ENCODE assay signal across 30 cellular contexts in the genomic region with DNA sequence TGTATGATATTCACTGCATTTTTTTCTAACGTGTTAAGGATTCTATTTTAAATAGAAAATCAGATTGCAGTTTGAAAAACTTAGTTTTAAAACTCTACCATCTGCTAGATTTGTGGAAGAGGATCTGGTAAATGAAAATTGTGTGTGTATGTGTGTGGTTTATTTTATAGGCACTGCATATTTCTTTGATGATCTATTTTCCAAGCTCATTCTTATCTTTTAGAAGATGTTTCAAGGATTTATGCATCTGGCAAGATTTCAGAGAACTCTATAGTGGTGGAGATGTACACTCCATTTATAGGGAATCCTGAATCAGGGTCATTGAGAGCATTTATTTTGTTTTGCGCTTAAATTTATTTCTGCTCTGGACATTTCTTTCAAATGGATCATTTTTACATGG.
A peak's percentile ranks its signal among the peaks of the same experiment; 100 is the strongest.
DNase-seq lines count a peak whose midpoint lies in the region; ATAC-seq, FAIRE-seq and TF ChIP-seq lines count a peak whose summit lies in the region.
"Had no signal": no experiment of that assay in that cellular context is flagged by ENCODE, and none has a peak within 500 bp of the region (broad histone marks: within the 10 kb centered on the region; RNA-seq: fewer than 3 reads in every experiment).

No MANE protein-coding gene starts in this region.

- FAIRE-seq in G401.6 (lab: Jason Lieb, UNC) (peak; percentile 64), HTR-8/SVneo (lab: Jason Lieb, UNC) (no peak)

- dilution Hi-C loops in mammary epithelial cell (cut with HindIII; ENCODE audit: low sequenced_read_pairs) = no loop called here

- H3K9ac ChIP-seq in mammary epithelial cell (ENCODE audit: insufficient read depth, low read length) (no peak overlapping the region), neural progenitor cell (no peak overlapping the region)
- H3K9ac ChIP-seq: parathyroid adenoma had no signal

- H4K20me1 ChIP-seq in mammary epithelial cell (ENCODE audit: insufficient read depth, low read length) (peaks cover 28% of the 10 kb centered on the region), neural progenitor cell (ENCODE audit: low read depth) (no peaks in the 10 kb centered on the region)

- H2AFZ ChIP-seq in mammary epithelial cell (ENCODE audit: low read depth, low read length) = no peak overlapping the region
- no peak overlapping the region for H2AFZ ChIP-seq in neural progenitor cell (replicated peaks)
- H2AFZ ChIP-seq: parathyroid adenoma had no signal

- H3K4me1 ChIP-seq in mammary epithelial cell (ENCODE audit: insufficient read depth, low read length) = peaks cover 82% of the 10 kb centered on the region
- peaks cover 72% of the 10 kb centered on the region for H3K4me1 ChIP-seq in neural progenitor cell
- H3K4me1 ChIP-seq: parathyroid adenoma had no signal

- 100% methylated on average over 2 of the region's 2 CpGs for WGBS in mammary epithelial cell (ENCODE audit: low coverage, missing lambda C conversion rate)

- H3K27ac ChIP-seq in mammary epithelial cell (ENCODE audit: insufficient read depth, low read depth, low read length) (no peak overlapping the region), neural progenitor cell (peak overlapping the region; percentile 99)
- H3K27ac ChIP-seq: lower lobe of right lung, parathyroid adenoma, sigmoid colon had no signal

- H3K36me3 Mint-ChIP-seq in neural progenitor cell = peaks cover 7% of the 10 kb centered on the region
- H3K36me3 Mint-ChIP-seq: naive B cell had no signal

- peak overlapping the region; percentile 39 for H3K4me2 ChIP-seq in mammary epithelial cell (ENCODE audit: insufficient read depth, low read depth, low read length)
- no peak overlapping the region for H3K4me2 ChIP-seq in neural progenitor cell

- no peak overlapping the region for H3K4me3 ChIP-seq in mammary epithelial cell (replicated peaks in 1 of 3; ENCODE audit: insufficient read depth in 1 of 3, low read depth in 2 of 3, low read length in 3 of 3)
- H3K4me3 ChIP-seq in neural progenitor cell = no peak overlapping the region
- H3K4me3 ChIP-seq: lower lobe of right lung, sigmoid colon, SJCRH30, transverse colon had no signal

- peak; percentile 47 for DNase-seq in LoVo (ENCODE audit: low spot score)
- no peak for DNase-seq in mammary epithelial cell
- DNase-seq in neural progenitor cell (ENCODE audit: low spot score) = no peak
- no peak for DNase-seq in HTR-8/SVneo (ENCODE audit: insufficient read length, low spot score)
- DNase-seq: activated CD8-positive, alpha-beta memory T cell treated with anti-CD3 and anti-CD28 coated beads for 24 hours; activated naive CD4-positive, alpha-beta T cell treated with anti-CD3 and anti-CD28 coated beads, Interleukin-2, amount 50 U/mL, for 16 hours; activated T-cell treated with anti-CD3 and anti-CD28 coated beads, Interleukin-2, amount 50 U/mL, for 72 hours; AML-193; aorta; COR-L47; effector memory CD4-positive, alpha-beta T cell; H7; Kasumi-1; lower lobe of right lung; naive B cell; NCI-H1105 treated with DMSO at 0.1 percent for 48 hours; NCI-H2107; NCI-H524 treated with DMSO at 0.1 percent for 48 hours; sigmoid colon; SJCRH30; stimulated activated CD4-positive, alpha-beta T cell treated with anti-CD3 and anti-CD28 coated beads, Interleukin-1b, Interleukin-23, amount 100 ng/mL, for 48 hours; transverse colon had no signal

- peaks cover 94% of the 10 kb centered on the region for H3K79me2 ChIP-seq in mammary epithelial cell (ENCODE audit: insufficient read depth, low read length)
- H3K79me2 ChIP-seq in neural progenitor cell (ENCODE audit: low read depth) = peaks cover 65% of the 10 kb centered on the region
- H3K79me2 ChIP-seq: parathyroid adenoma had no signal

- H3K27me3 Mint-ChIP-seq in neural progenitor cell (ENCODE audit: insufficient read depth, low read depth) = peaks cover 2% of the 10 kb centered on the region

- no peak for TF ChIP-seq POLR2A in GM18505 (IDR thresholded peaks at IDR 0.05; ENCODE audit: borderline replicate concordance, extremely low read depth, insufficient read depth, insufficient read length)

- peaks cover 45% of the 10 kb centered on the region for H3F3A ChIP-seq in neural progenitor cell (ENCODE audit: low read depth)

- in situ Hi-C loops in mammary epithelial cell (cut with MboI; ENCODE audit: low sequenced_read_pairs in 2 of 2) = no loop called here

- ATAC-seq in GM21447 (IDR thresholded peaks at IDR 0.05; ENCODE audit: unreplicated experiment) (no peak), GM21381 (IDR thresholded peaks at IDR 0.05; ENCODE audit: unreplicated experiment) (no peak), GM18505 (IDR thresholded peaks at IDR 0.05; ENCODE audit: unreplicated experiment) (no peak)
- ATAC-seq: activated CD4-positive, CD25-positive, alpha-beta regulatory T cell treated with anti-CD3 and anti-CD28 coated beads, Interleukin-2, amount 50 U/mL, for 24 hours; activated T-cell treated with anti-CD3 and anti-CD28 coated beads, Interleukin-2, amount 50 U/mL, for 72 hours; lower lobe of right lung had no signal

- TF ChIP-seq CTCF in mammary epithelial cell (conservative IDR thresholded peaks at IDR 0.05 in 1 of 2, IDR thresholded peaks at IDR 0.05 in 1 of 2; ENCODE audit: extremely low read depth in 1 of 2, insufficient read depth in 1 of 2, low read depth in 1 of 2, low read length in 2 of 2) (no peak), neural progenitor cell (IDR thresholded peaks at IDR 0.05) (no peak)

- H3K36me3 ChIP-seq in mammary epithelial cell (ENCODE audit: insufficient read depth, low read length) (peaks cover 21% of the 10 kb centered on the region), neural progenitor cell (no peaks in the 10 kb centered on the region)
- H3K36me3 ChIP-seq: lower lobe of right lung, sigmoid colon, transverse colon had no signal

- H3K4me1 Mint-ChIP-seq in neural progenitor cell = peaks cover 65% of the 10 kb centered on the region

- no peaks in the 10 kb centered on the region for H3K27me3 ChIP-seq in mammary epithelial cell (ENCODE audit: insufficient read depth, low read length)
- H3K27me3 ChIP-seq in neural progenitor cell = no peaks in the 10 kb centered on the region
- H3K27me3 ChIP-seq: sigmoid colon, SJCRH30, transverse colon had no signal

- H3K9me3 ChIP-seq in mammary epithelial cell (replicated peaks; ENCODE audit: insufficient read depth, low read length) = no peaks in the 10 kb centered on the region
- no peaks in the 10 kb centered on the region for H3K9me3 ChIP-seq in neural progenitor cell (ENCODE audit: low read depth)
- H3K9me3 ChIP-seq: lower lobe of right lung, sigmoid colon, SJCRH30, transverse colon had no signal

- H3K9me3 Mint-ChIP-seq in neural progenitor cell = no peaks in the 10 kb centered on the region
- H3K9me3 Mint-ChIP-seq: activated T-cell treated with anti-CD3 and anti-CD28 coated beads, Interleukin-2, amount 50 U/mL, for 72 hours; naive B cell; stimulated activated naive CD8-positive, alpha-beta T cell treated with anti-CD3 and anti-CD28 coated beads, Interleukin-15, Interleukin-2, amounts not matched to agents 100 ng/mL and 50 ng/mL, for 24 hours; T-helper 2 cell treated with Interferon-gamma antibody and Interleukin-4, amounts not matched to agents 5 μg/mL and 100 μg/mL, for 36 hours had no signal

- intact Hi-C loops in mammary epithelial cell (cut with micrococcal nuclease) = no loop called here

- BruUV-seq in mammary epithelial cell (replicated peaks; lab: Mats Ljungman, UMichigan) = no TSS peak

- CTCF ChIA-PET in mammary epithelial cell (lab: Charles Lee; ENCODE audit: low non-redundant PET) = no interaction called here

- H3K4me3 Mint-ChIP-seq in neural progenitor cell = no peak overlapping the region
- H3K4me3 Mint-ChIP-seq: activated T-cell treated with anti-CD3 and anti-CD28 coated beads, Interleukin-2, amount 50 U/mL, for 72 hours; naive B cell; stimulated activated naive CD8-positive, alpha-beta T cell treated with anti-CD3 and anti-CD28 coated beads, Interleukin-15, Interleukin-2, amounts not matched to agents 100 ng/mL and 50 ng/mL, for 24 hours; T-helper 2 cell treated with Interferon-gamma antibody and Interleukin-4, amounts not matched to agents 5 μg/mL and 100 μg/mL, for 36 hours had no signal

- no peak overlapping the region for H3K27ac Mint-ChIP-seq in neural progenitor cell
- H3K27ac Mint-ChIP-seq: activated T-cell treated with anti-CD3 and anti-CD28 coated beads, Interleukin-2, amount 50 U/mL, for 72 hours; naive B cell; stimulated activated naive CD8-positive, alpha-beta T cell treated with anti-CD3 and anti-CD28 coated beads, Interleukin-15, Interleukin-2, amounts not matched to agents 100 ng/mL and 50 ng/mL, for 24 hours; T-helper 2 cell treated with Interferon-gamma antibody and Interleukin-4, amounts not matched to agents 5 μg/mL and 100 μg/mL, for 36 hours had no signal
